ENCODE assay signal across 10 cellular contexts in genomic region chr1:155971910-155972809, GRCh38. TPM values are rescaled to one million over a fixed set of nuclear protein-coding genes. Genes with fewer than 3 reads are reported as not detected.
A peak's percentile ranks its signal among the peaks of the same experiment; 100 is the strongest.
DNase-seq lines count a peak whose midpoint lies in the region; ATAC-seq and TF ChIP-seq lines count a peak whose summit lies in the region.
"Had no signal": no experiment of that assay in that cellular context is flagged by ENCODE, and none has a peak within 500 bp of the region (broad histone marks: within the 10 kb centered on the region; RNA-seq: fewer than 3 reads in every experiment).

No MANE protein-coding gene starts in this region.

- peaks cover 0 to 16% (median 0%) of the 10 kb centered on the region in 3 donors for H3K36me3 ChIP-seq in tibial nerve

- H3K4me1 ChIP-seq in tibial nerve, result peaks cover 0 to 100% (median 86%) of the 10 kb centered on the region in 4 donors

- no peaks in the 10 kb centered on the region for H3K9me3 ChIP-seq in tibial nerve
- H3K9me3 ChIP-seq: HAP-1 had no signal

- ATAC-seq in left lobe of liver (peak; percentile 75), HG03342 (IDR thresholded peaks at IDR 0.05; ENCODE audit: unreplicated experiment) (no peak)
- no peak for ATAC-seq in stimulated activated naive CD8-positive, alpha-beta T cell treated with anti-CD3 and anti-CD28 coated beads, Interleukin-15, amount 100 ng/mL, for 72 hours

- H3K36me3 Mint-ChIP-seq in activated CD4-positive, alpha-beta T cell treated with anti-CD3 and anti-CD28 coated beads, Interleukin-2, amount 10 ng/mL, durations not matched to agents 24 days and 14 days (ENCODE audit: low read depth), result peaks cover 69% of the 10 kb centered on the region
- peaks cover 88% of the 10 kb centered on the region for H3K36me3 Mint-ChIP-seq in activated T-helper 2 cell treated with anti-CD3 and anti-CD28 coated beads, Interferon-gamma antibody, Interleukin-2, Interleukin-4, amounts not matched to agents 10 μg/mL and 5 μg/mL and 100 μg/mL, durations not matched to agents 14 hours and 24 hours and 36 hours (ENCODE audit: low read depth)

- whole genome bisulfite sequencing in tibial nerve, 2 donors, result 55 to 65% methylated on average over 9 of the region's 9 CpGs

- DNase-seq in activated CD4-positive, alpha-beta T cell treated with anti-CD3 and anti-CD28 coated beads, Interleukin-2, amount 10 ng/mL, durations not matched to agents 24 days and 14 days, result no peak
- no peak for DNase-seq in activated CD4-positive, alpha-beta T cell treated with anti-CD3 and anti-CD28 coated beads, Interleukin-2, amount 50 U/mL, for 4 hours
- DNase-seq in activated T-helper 2 cell treated with anti-CD3 and anti-CD28 coated beads, Interferon-gamma antibody, Interleukin-2, Interleukin-4, amounts not matched to agents 10 μg/mL and 5 μg/mL and 100 μg/mL, durations not matched to agents 14 hours and 24 hours and 36 hours (ENCODE audit: low spot score), result no peak
- DNase-seq in left lobe of liver (ENCODE audit: low spot score) (no peak), NCI-H187 treated with DMSO at 0.1 percent for 48 hours (lab: John Stamatoyannopoulos, UW) (no peak), tibial nerve (ENCODE audit: low spot score in 2 of 2) (no peak)
- no peak for DNase-seq in stimulated activated naive CD8-positive, alpha-beta T cell treated with anti-CD3 and anti-CD28 coated beads, Interleukin-15, amount 100 ng/mL, for 72 hours

- no peak overlapping the region for H3K4me3 ChIP-seq in tibial nerve
- H3K4me3 ChIP-seq: HAP-1 had no signal

- intact Hi-C loops in activated CD4-positive, alpha-beta T cell treated with anti-CD3 and anti-CD28 coated beads, Interleukin-2, amount 10 ng/mL, durations not matched to agents 24 days and 14 days (cut with micrococcal nuclease), result no loop called here
- intact Hi-C loops in activated T-helper 2 cell treated with anti-CD3 and anti-CD28 coated beads, Interferon-gamma antibody, Interleukin-2, Interleukin-4, amounts not matched to agents 10 μg/mL and 5 μg/mL and 100 μg/mL, durations not matched to agents 14 hours and 24 hours and 36 hours (cut with micrococcal nuclease), result loop anchor here (10.0 kb wide), 1 partner anchor 223 kb away; the partner anchor contains the start of gene SLC25A44

- peak overlapping the region; percentile 72 for H3K4me3 Mint-ChIP-seq in activated CD4-positive, alpha-beta T cell treated with anti-CD3 and anti-CD28 coated beads, Interleukin-2, amount 10 ng/mL, durations not matched to agents 24 days and 14 days
- H3K4me3 Mint-ChIP-seq in activated T-helper 2 cell treated with anti-CD3 and anti-CD28 coated beads, Interferon-gamma antibody, Interleukin-2, Interleukin-4, amounts not matched to agents 10 μg/mL and 5 μg/mL and 100 μg/mL, durations not matched to agents 14 hours and 24 hours and 36 hours (ENCODE audit: low read depth), result peak overlapping the region; percentile 48
- H3K4me3 Mint-ChIP-seq in stimulated activated naive CD8-positive, alpha-beta T cell treated with anti-CD3 and anti-CD28 coated beads, Interleukin-15, amount 100 ng/mL, for 72 hours, result peak overlapping the region; percentile 70 to 81

- no peak for TF ChIP-seq POLR2A in tibial nerve (IDR thresholded peaks at IDR 0.05)

- H3K9me3 Mint-ChIP-seq in activated CD4-positive, alpha-beta T cell treated with anti-CD3 and anti-CD28 coated beads, Interleukin-2, amount 10 ng/mL, durations not matched to agents 24 days and 14 days, result no peaks in the 10 kb centered on the region
- no peaks in the 10 kb centered on the region for H3K9me3 Mint-ChIP-seq in activated T-helper 2 cell treated with anti-CD3 and anti-CD28 coated beads, Interferon-gamma antibody, Interleukin-2, Interleukin-4, amounts not matched to agents 10 μg/mL and 5 μg/mL and 100 μg/mL, durations not matched to agents 14 hours and 24 hours and 36 hours
- H3K9me3 Mint-ChIP-seq in stimulated activated naive CD8-positive, alpha-beta T cell treated with anti-CD3 and anti-CD28 coated beads, Interleukin-15, amount 100 ng/mL, for 72 hours, result no peaks in the 10 kb centered on the region

- H3K27me3 ChIP-seq in tibial nerve, result no peaks in the 10 kb centered on the region

- H3K27ac Mint-ChIP-seq in activated CD4-positive, alpha-beta T cell treated with anti-CD3 and anti-CD28 coated beads, Interleukin-2, amount 10 ng/mL, durations not matched to agents 24 days and 14 days, result peak overlapping the region; percentile 68
- H3K27ac Mint-ChIP-seq in activated T-helper 2 cell treated with anti-CD3 and anti-CD28 coated beads, Interferon-gamma antibody, Interleukin-2, Interleukin-4, amounts not matched to agents 10 μg/mL and 5 μg/mL and 100 μg/mL, durations not matched to agents 14 hours and 24 hours and 36 hours, result peak overlapping the region; percentile 39
- H3K27ac Mint-ChIP-seq in stimulated activated naive CD8-positive, alpha-beta T cell treated with anti-CD3 and anti-CD28 coated beads, Interleukin-15, amount 100 ng/mL, for 72 hours, result peak overlapping the region; percentile 68 to 81

- H3K27me3 Mint-ChIP-seq in activated CD4-positive, alpha-beta T cell treated with anti-CD3 and anti-CD28 coated beads, Interleukin-2, amount 10 ng/mL, durations not matched to agents 24 days and 14 days, result no peaks in the 10 kb centered on the region
- H3K27me3 Mint-ChIP-seq in activated T-helper 2 cell treated with anti-CD3 and anti-CD28 coated beads, Interferon-gamma antibody, Interleukin-2, Interleukin-4, amounts not matched to agents 10 μg/mL and 5 μg/mL and 100 μg/mL, durations not matched to agents 14 hours and 24 hours and 36 hours (ENCODE audit: low read depth), result no peaks in the 10 kb centered on the region
- H3K27me3 Mint-ChIP-seq in stimulated activated naive CD8-positive, alpha-beta T cell treated with anti-CD3 and anti-CD28 coated beads, Interleukin-15, amount 100 ng/mL, for 72 hours, result no peaks in the 10 kb centered on the region

- TF ChIP-seq EP300 in tibial nerve (IDR thresholded peaks at IDR 0.05), result no peak

- H3K27ac ChIP-seq in tibial nerve, result peak overlapping the region in 2 of 4 donors; percentile 61 to 87

- peaks cover 90% of the 10 kb centered on the region for H3K4me1 Mint-ChIP-seq in activated CD4-positive, alpha-beta T cell treated with anti-CD3 and anti-CD28 coated beads, Interleukin-2, amount 10 ng/mL, durations not matched to agents 24 days and 14 days
- H3K4me1 Mint-ChIP-seq in activated T-helper 2 cell treated with anti-CD3 and anti-CD28 coated beads, Interferon-gamma antibody, Interleukin-2, Interleukin-4, amounts not matched to agents 10 μg/mL and 5 μg/mL and 100 μg/mL, durations not matched to agents 14 hours and 24 hours and 36 hours (ENCODE audit: low read depth), result peaks cover 75% of the 10 kb centered on the region
- H3K4me1 Mint-ChIP-seq in stimulated activated naive CD8-positive, alpha-beta T cell treated with anti-CD3 and anti-CD28 coated beads, Interleukin-15, amount 100 ng/mL, for 72 hours, result peaks cover 97% of the 10 kb centered on the region

- TF ChIP-seq CTCF in tibial nerve (IDR thresholded peaks at IDR 0.05), result no peak

RNA-seq across cellular contexts. Expression of gene ARHGEF2, which starts 6.2 kb away (rescaled TPM):
- 189 and 198 TPM in 2 replicates for total RNA-seq in activated CD4-positive, alpha-beta T cell treated with anti-CD3 and anti-CD28 coated beads, Interleukin-2, amount 10 ng/mL, durations not matched to agents 24 days and 14 days
- 211 and 216 TPM in 2 replicates for total RNA-seq in activated T-helper 2 cell treated with anti-CD3 and anti-CD28 coated beads, Interferon-gamma antibody, Interleukin-2, Interleukin-4, amounts not matched to agents 10 μg/mL and 5 μg/mL and 100 μg/mL, durations not matched to agents 14 hours and 24 hours and 36 hours
- total RNA-seq in left lobe of liver, result 6.5 TPM
- total RNA-seq in tibial nerve, result 100 to 1,000 TPM; 105 to 195 (median 153) TPM

RNA-seq across cellular contexts. Expression of gene RXFP4, which starts 30.7 kb away (rescaled TPM):
- total RNA-seq in activated CD4-positive, alpha-beta T cell treated with anti-CD3 and anti-CD28 coated beads, Interleukin-2, amount 10 ng/mL, durations not matched to agents 24 days and 14 days, result not detected in 2 replicates
- not detected in 2 replicates for total RNA-seq in activated T-helper 2 cell treated with anti-CD3 and anti-CD28 coated beads, Interferon-gamma antibody, Interleukin-2, Interleukin-4, amounts not matched to agents 10 μg/mL and 5 μg/mL and 100 μg/mL, durations not matched to agents 14 hours and 24 hours and 36 hours
- total RNA-seq in left lobe of liver, result not detected
- total RNA-seq in tibial nerve, result not detected
- total RNA-seq: activated CD8-positive, alpha-beta memory T cell treated with anti-CD3 and anti-CD28 coated beads for 36 hours had no signal

RNA-seq across cellular contexts. Expression of gene KHDC4, which starts 37.9 kb away (rescaled TPM):
- 82.9 and 92.2 TPM in 2 replicates for total RNA-seq in activated CD4-positive, alpha-beta T cell treated with anti-CD3 and anti-CD28 coated beads, Interleukin-2, amount 10 ng/mL, durations not matched to agents 24 days and 14 days
- total RNA-seq in activated T-helper 2 cell treated with anti-CD3 and anti-CD28 coated beads, Interferon-gamma antibody, Interleukin-2, Interleukin-4, amounts not matched to agents 10 μg/mL and 5 μg/mL and 100 μg/mL, durations not matched to agents 14 hours and 24 hours and 36 hours, result 78.4 and 83.5 TPM in 2 replicates
- total RNA-seq in left lobe of liver (18.5 TPM), tibial nerve (10 to 100 TPM; 46.8 to 82.8 (median 67.7) TPM)

RNA-seq across cellular contexts. Expression of gene SSR2, which starts 48.6 kb away (rescaled TPM):
- total RNA-seq in activated CD4-positive, alpha-beta T cell treated with anti-CD3 and anti-CD28 coated beads, Interleukin-2, amount 10 ng/mL, durations not matched to agents 24 days and 14 days, result 175 and 176 TPM in 2 replicates
- 227 and 239 TPM in 2 replicates for total RNA-seq in activated T-helper 2 cell treated with anti-CD3 and anti-CD28 coated beads, Interferon-gamma antibody, Interleukin-2, Interleukin-4, amounts not matched to agents 10 μg/mL and 5 μg/mL and 100 μg/mL, durations not matched to agents 14 hours and 24 hours and 36 hours
- 95.6 TPM for total RNA-seq in left lobe of liver
- 100 to 1,000 TPM; 172 to 236 (median 212) TPM for total RNA-seq in tibial nerve

Comparison
In these comparisons a context has a peak if more than half of its experiments do, and no peak if none do; other contexts are left out.
1. RNA of gene ARHGEF2, which starts 6.2 kb away (total RNA-seq): 211 to 216 TPM in activated T-helper 2 cell treated with anti-CD3 and anti-CD28 coated beads, Interferon-gamma antibody, Interleukin-2, Interleukin-4, amounts not matched to agents 10 μg/mL and 5 μg/mL and 100 μg/mL, durations not matched to agents 14 hours and 24 hours and 36 hours, 189 to 198 TPM in activated CD4-positive, alpha-beta T cell treated with anti-CD3 and anti-CD28 coated beads, Interleukin-2, amount 10 ng/mL, durations not matched to agents 24 days and 14 days and 105 to 195 TPM in tibial nerve; 6.5 TPM in left lobe of liver (single experiment); every median in the first group is over 10 times any median in the second.
2. Peak in every context shown above with its lines, with median percentiles within 50 percentile points of each other: H3K27ac Mint-ChIP-seq and H3K4me3 Mint-ChIP-seq.